ENCODE assay signal across 8 cellular contexts in the genomic region with DNA sequence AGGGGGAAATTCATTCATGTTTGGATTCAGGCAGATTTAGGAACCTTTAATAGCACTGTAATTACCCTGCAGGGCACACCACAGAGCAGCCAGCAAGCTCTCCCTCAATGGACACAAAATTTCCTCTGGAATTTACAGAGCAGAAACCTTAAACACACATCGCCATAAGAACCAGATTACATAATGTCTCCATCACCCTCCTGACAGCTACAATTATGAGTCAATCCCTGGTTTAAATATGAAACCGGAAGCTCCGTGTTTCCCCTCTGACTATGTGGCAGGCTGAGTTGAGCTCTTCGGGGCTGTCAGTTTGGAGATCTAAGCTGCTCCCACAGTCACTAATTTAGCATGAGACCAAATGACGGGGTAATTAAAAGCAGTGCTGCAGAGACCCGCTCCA.
A peak's percentile ranks its signal among the peaks of the same experiment; 100 is the strongest.
DNase-seq lines count a peak whose midpoint lies in the region; ATAC-seq and TF ChIP-seq lines count a peak whose summit lies in the region.

No MANE protein-coding gene starts in this region.

- no peaks in the 10 kb centered on the region for H3K79me2 ChIP-seq in PC-3 (ENCODE audit: low read length)

- H4K20me1 ChIP-seq in PC-3 (ENCODE audit: low read length), result no peaks in the 10 kb centered on the region

- peaks cover 0 to 1% (median 0%) of the 10 kb centered on the region in 7 donors for H3K9me3 Mint-ChIP-seq in CD4-positive, CD25-positive, alpha-beta regulatory T cell

- peak overlapping the region; percentile 52 to 92 (median 68) for H3K4me3 Mint-ChIP-seq in CD4-positive, CD25-positive, alpha-beta regulatory T cell

- POLR2A ChIA-PET in PC-3 (lab: Charles Lee; ENCODE audit: unreplicated experiment), result interaction anchor here (0.6 to 1.0 kb wide), 4 partner anchors 30 to 908 kb away, joined by 4 to 9 read pairs (median 6); partner anchors contain the start of gene SPRED1

- peak; percentile 72 to 73 for ATAC-seq in CD4-positive, CD25-positive, alpha-beta regulatory T cell (ENCODE audit: low read depth in 2 of 2)
- ATAC-seq in GM19025 (IDR thresholded peaks at IDR 0.05; ENCODE audit: low read depth, unreplicated experiment) (peak; percentile 63), HG03103 (IDR thresholded peaks at IDR 0.05; ENCODE audit: low read depth, unreplicated experiment) (peak; percentile 87), PC-3 (peak; percentile 60)

- H3K9ac ChIP-seq in PC-3 (ENCODE audit: low read length), result peak overlapping the region; percentile 66

- H3K27me3 Mint-ChIP-seq in CD4-positive, CD25-positive, alpha-beta regulatory T cell, result no peaks in the 10 kb centered on the region

- peaks cover 13 to 39% (median 25%) of the 10 kb centered on the region in 4 donors for H3K4me1 Mint-ChIP-seq in CD4-positive, CD25-positive, alpha-beta regulatory T cell

- 53 to 78% methylated on average over 6 of the region's 6 CpGs for WGBS in mesodermal cell (ENCODE audit: insufficient coverage in 2 of 2), 2 experiments
- 8% methylated on average over 6 of the region's 6 CpGs for WGBS in urinary bladder

- H3K9me2 ChIP-seq in PC-3 (replicated peaks; ENCODE audit: low read length), result no peaks in the 10 kb centered on the region

- H3K36me3 ChIP-seq in CD4-positive, CD25-positive, alpha-beta regulatory T cell (ENCODE audit: control insufficient read depth, insufficient read depth, low read length), result no peaks in the 10 kb centered on the region
- H3K36me3 ChIP-seq in PC-3 (ENCODE audit: low read depth, low read length) (no peaks in the 10 kb centered on the region), mesodermal cell (ENCODE audit: control insufficient read depth, insufficient read depth, low read length) (no peaks in the 10 kb centered on the region), urinary bladder (ENCODE audit: insufficient read depth) (no peaks in the 10 kb centered on the region)

- H3K9me3 ChIP-seq in CD4-positive, CD25-positive, alpha-beta regulatory T cell (ENCODE audit: control insufficient read depth in 2 of 2, low read length in 2 of 2), result no peaks in the 10 kb centered on the region
- no peaks in the 10 kb centered on the region for H3K9me3 ChIP-seq in PC-3 (ENCODE audit: low read length)
- no peaks in the 10 kb centered on the region for H3K9me3 ChIP-seq in mesodermal cell (ENCODE audit: control insufficient read depth, low read length)

- peaks cover 5% of the 10 kb centered on the region for H3K27me3 ChIP-seq in CD4-positive, CD25-positive, alpha-beta regulatory T cell (ENCODE audit: control insufficient read depth, insufficient read depth, low read length)
- no peaks in the 10 kb centered on the region for H3K27me3 ChIP-seq in PC-3 (ENCODE audit: low read length)

- peak overlapping the region; percentile 33 for H2AFZ ChIP-seq in PC-3 (ENCODE audit: low read length)

- BruUV-seq in PC-3 (replicated peaks; lab: Mats Ljungman, UMichigan), result TSS peak; percentile 22

- H3K27ac ChIP-seq in CD4-positive, CD25-positive, alpha-beta regulatory T cell (ENCODE audit: insufficient read depth, low read length, poor library complexity, severe bottlenecking), result peak overlapping the region; percentile 20
- peak overlapping the region; percentile 91 for H3K27ac ChIP-seq in PC-3 (ENCODE audit: low read length)
- peak overlapping the region; percentile 56 for H3K27ac ChIP-seq in cingulate gyrus (ENCODE audit: low read depth, low read length)
- H3K27ac ChIP-seq in mesodermal cell (ENCODE audit: low read depth, low read length, severe bottlenecking), result peak overlapping the region; percentile 82
- no peak overlapping the region for H3K27ac ChIP-seq in urinary bladder (ENCODE audit: low read depth)

- CTCF ChIA-PET in PC-3 (lab: Charles Lee), result interaction anchor here (0.6 kb wide), 1 partner anchor 210 kb away, joined by 6 read pairs; no protein-coding TSS in a partner anchor

- peaks cover 31% of the 10 kb centered on the region for H3K4me1 ChIP-seq in CD4-positive, CD25-positive, alpha-beta regulatory T cell (ENCODE audit: control insufficient read depth, insufficient read depth, low read length, poor library complexity, severe bottlenecking)
- peaks cover 62% of the 10 kb centered on the region for H3K4me1 ChIP-seq in PC-3 (ENCODE audit: insufficient read depth, low read length)
- H3K4me1 ChIP-seq in mesodermal cell (ENCODE audit: control insufficient read depth, insufficient read depth, low read length, poor library complexity, severe bottlenecking), result peaks cover 30% of the 10 kb centered on the region
- no peaks in the 10 kb centered on the region for H3K4me1 ChIP-seq in urinary bladder (ENCODE audit: insufficient read depth)

- intact Hi-C loops in PC-3 (cut with micrococcal nuclease), result loop anchor here (1.0 to 2.0 kb wide), 5 partner anchors 31 to 185 kb away; no protein-coding TSS in a partner anchor

- H3K27ac Mint-ChIP-seq in CD4-positive, CD25-positive, alpha-beta regulatory T cell, result peak overlapping the region; percentile 16 to 83 (median 81)

- H3F3A ChIP-seq in PC-3 (ENCODE audit: low read length, unreplicated experiment), result no peaks in the 10 kb centered on the region

- peak overlapping the region; percentile 23 for H3K4me3 ChIP-seq in CD4-positive, CD25-positive, alpha-beta regulatory T cell (ENCODE audit: low read depth, low read length)
- H3K4me3 ChIP-seq in PC-3 (ENCODE audit: low read length) (peak overlapping the region; percentile 60), mesodermal cell (ENCODE audit: extremely low read depth, insufficient read depth, low read length, poor library complexity, severe bottlenecking) (no peak overlapping the region), urinary bladder (ENCODE audit: low read depth, low read length) (peak overlapping the region; percentile 24)

- H3K4me2 ChIP-seq in PC-3 (ENCODE audit: low read length), result peak overlapping the region; percentile 91

- peak; percentile 10 to 81 (median 26) for DNase-seq in CD4-positive, CD25-positive, alpha-beta regulatory T cell
- DNase-seq in PC-3 (peak; percentile 87), T-helper 9 cell (no peak)

- no peak for TF ChIP-seq CTCF in PC-3 (conservative IDR thresholded peaks at IDR 0.05; ENCODE audit: low read depth, low read length)

- H3K36me3 Mint-ChIP-seq in CD4-positive, CD25-positive, alpha-beta regulatory T cell, result no peaks in the 10 kb centered on the region
